2 cellular contexts compared by ENCODE assay signal in genomic region chr13:32645854-32646253, GRCh38.
A peak's percentile ranks its signal among the peaks of the same experiment; 100 is the strongest.
TF ChIP-seq lines count a peak whose summit lies in the region.

No MANE protein-coding gene starts in this region.

TF ChIP-seq in WTC11, 78 proteins besides CTCF, POLR2A, EP300 and RAD21 (continued from another document):
- TF ChIP-seq GRHL2 (CRISPR knock-in tag; IDR thresholded peaks at IDR 0.05; ENCODE audit: insufficient replicate concordance, severe bottlenecking) (no peak), ZNF281 (CRISPR knock-in tag; IDR thresholded peaks at IDR 0.05) (no peak), ZNF121 (CRISPR knock-in tag; IDR thresholded peaks at IDR 0.05) (no peak), ZBTB43 (CRISPR knock-in tag; IDR thresholded peaks at IDR 0.05) (no peak), AFF4 (CRISPR knock-in tag; IDR thresholded peaks at IDR 0.05; ENCODE audit: borderline replicate concordance) (no peak), ZNF671 (CRISPR knock-in tag; IDR thresholded peaks at IDR 0.05) (no peak), FOXP1 (CRISPR knock-in tag; IDR thresholded peaks at IDR 0.05; ENCODE audit: borderline replicate concordance) (no peak), GTF2I (CRISPR knock-in tag; conservative IDR thresholded peaks at IDR 0.05) (no peak), ZNF232 (CRISPR knock-in tag; IDR thresholded peaks at IDR 0.05) (no peak), E2F1 (CRISPR knock-in tag; IDR thresholded peaks at IDR 0.05) (no peak)

TF ChIP-seq in HepG2, 621 proteins besides CTCF, POLR2A, EP300 and RAD21:
- peak; percentile 71 for TF ChIP-seq ZNF646 (CRISPR knock-in tag; IDR thresholded peaks at IDR 0.05)
- no peak for TF ChIP-seq NFE2L2 (IDR thresholded peaks at IDR 0.05; ENCODE audit: low read length)
